15 cellular contexts compared by ENCODE assay signal in genomic region chr17:4920351-4921048, GRCh38. TPM values are rescaled to one million over a fixed set of nuclear protein-coding genes. Genes with fewer than 3 reads are reported as not detected.
DNase-seq lines count a peak whose midpoint lies in the region; ATAC-seq and TF ChIP-seq lines count a peak whose summit lies in the region.
"Had no signal": no experiment of that assay in that cellular context is flagged by ENCODE, and none has a peak within 500 bp of the region (broad histone marks: within the 10 kb centered on the region; RNA-seq: fewer than 3 reads in every experiment).

No MANE protein-coding gene starts in this region.

- POLR2A ChIA-PET in RWPE1 (lab: Yijun Ruan, JAX; ENCODE audit: low non-redundant PET): no interaction called here

- CTCF ChIA-PET in RWPE1 (lab: Yijun Ruan, JAX): interaction anchor here (0.7 kb wide), 1 partner anchor 11 kb away, joined by 3 read pairs; no protein-coding TSS in a partner anchor

- peak overlapping the region; percentile 50 for H3K27ac ChIP-seq in RWPE1
- H3K27ac ChIP-seq: colonic mucosa had no signal

- TF ChIP-seq CTCF in RWPE1 (conservative IDR thresholded peaks at IDR 0.05; ENCODE audit: low read depth): no peak

- DNase-seq in CD1c-positive myeloid dendritic cell (ENCODE audit: extremely low spot score) (peak; percentile 93), RWPE1 (ENCODE audit: low spot score) (no peak), left lobe of liver (ENCODE audit: low spot score) (peak; percentile 85), germinal center (ENCODE audit: low spot score) (no peak)
- DNase-seq: colonic mucosa; DND-41; HFFc6; kidney glomerular epithelial cell; NCI-H1930; stimulated activated CD4-positive, alpha-beta T cell treated with anti-CD3 and anti-CD28 coated beads, Interleukin-12 subunit alpha, Interleukin-12 subunit beta, amount 100 ng/mL, for 4 hours; T-helper 2 cell had no signal

- peak; percentile 89 for ATAC-seq in left lobe of liver
- ATAC-seq in HG03095 (IDR thresholded peaks at IDR 0.05; ENCODE audit: unreplicated experiment): no peak
- ATAC-seq in GM18519 (IDR thresholded peaks at IDR 0.05; ENCODE audit: low FRiP score, unreplicated experiment): no peak
- ATAC-seq: activated naive CD4-positive, alpha-beta T cell treated with anti-CD3 and anti-CD28 coated beads, Interleukin-2, amount 50 U/mL, for 72 hours had no signal

RNA-seq across cellular contexts. Expression of gene GP1BA, which starts 11.6 kb away (rescaled TPM):
- total RNA-seq in left lobe of liver: not detected
- total RNA-seq: activated naive CD4-positive, alpha-beta T cell treated with anti-CD3 and anti-CD28 coated beads, Interleukin-2, amount 50 U/mL, for 72 hours; colonic mucosa; frontal cortex; HFFc6 had no signal

RNA-seq across cellular contexts. Expression of gene CHRNE, which starts 17.6 kb away (rescaled TPM):
- total RNA-seq in left lobe of liver: 3.1 TPM

RNA-seq across cellular contexts. Expression of gene SLC25A11, which starts 19.3 kb away (rescaled TPM):
- 44.7 TPM for total RNA-seq in left lobe of liver

RNA-seq across cellular contexts. Expression of gene RNF167, which starts 19.6 kb away (rescaled TPM):
- 78.9 TPM for total RNA-seq in left lobe of liver

RNA-seq across cellular contexts. Expression of gene C17orf107, which starts 21.2 kb away (rescaled TPM):
- 4.1 TPM for total RNA-seq in left lobe of liver

Comparison
In these comparisons a context has a peak if more than half of its experiments do, and no peak if none do; other contexts are left out.
1. DNase-seq: peak in CD1c-positive myeloid dendritic cell (single experiment) and left lobe of liver (single experiment); none in RWPE1 (single experiment) and germinal center (single experiment).